ENCODE assay signal across 8 cellular contexts in genomic region chr17:5933430-5933829, GRCh38.
"Had no signal": no experiment of that assay in that cellular context is flagged by ENCODE, and none has a peak within 500 bp of the region (broad histone marks: within the 10 kb centered on the region; RNA-seq: fewer than 3 reads in every experiment).

No MANE protein-coding gene starts in this region.

- H3K27ac ChIP-seq: GM23248, HL-60 had no signal

- DNase-seq: GM23248, GOT3, H9, HCEC 1CT, KBM-7 had no signal

- H3K9ac ChIP-seq: GM23248 had no signal

- FAIRE-seq: H54, HepG2 had no signal

- ATAC-seq: HepG2 had no signal

- H3K4me3 ChIP-seq: GM23248 had no signal

- H2AFZ ChIP-seq: GM23248 had no signal
